ENCODE assay signal across 21 cellular contexts in genomic region chr16:76176616-76177015, GRCh38.
DNase-seq lines count a peak whose midpoint lies in the region; ATAC-seq, FAIRE-seq and TF ChIP-seq lines count a peak whose summit lies in the region.
"Had no signal": no experiment of that assay in that cellular context is flagged by ENCODE, and none has a peak within 500 bp of the region (broad histone marks: within the 10 kb centered on the region; RNA-seq: fewer than 3 reads in every experiment).

No MANE protein-coding gene starts in this region.

- no peak overlapping the region for H3K27ac ChIP-seq in ACC112 (ENCODE audit: low read depth, low read length)
- H3K27ac ChIP-seq in KMS-11: no peak overlapping the region
- H3K27ac ChIP-seq in neural cell (ENCODE audit: low read length): no peak overlapping the region
- H3K27ac ChIP-seq in brain microvascular endothelial cell: no peak overlapping the region
- no peak overlapping the region for H3K27ac ChIP-seq in pancreas
- H3K27ac ChIP-seq: 22Rv1, BLaER1 had no signal

- no peak overlapping the region for H3K4me2 ChIP-seq in KMS-11
- no peak overlapping the region for H3K4me2 ChIP-seq in neural cell (ENCODE audit: low read length)
- H3K4me2 ChIP-seq: BLaER1 had no signal

- H3K9me3 ChIP-seq in neural cell (ENCODE audit: low read length) (peaks cover 3% of the 10 kb centered on the region), pancreas (no peaks in the 10 kb centered on the region)
- H3K9me3 ChIP-seq: BLaER1 had no signal

- H3F3A ChIP-seq in neural cell (ENCODE audit: insufficient read depth, low read length, poor library complexity, severe bottlenecking): no peaks in the 10 kb centered on the region

- H3K9ac ChIP-seq in KMS-11 (no peak overlapping the region), neural cell (ENCODE audit: low read length) (no peak overlapping the region)
- H3K9ac ChIP-seq: BLaER1 had no signal

- no peak for FAIRE-seq in pancreas (lab: Jason Lieb, UNC)
- FAIRE-seq: GM12892, GM19239, H54, HepG2, HTR-8/SVneo had no signal

- WGBS in pancreas, 2 donors: 71 to 79% methylated on average over 4 of the region's 4 CpGs

- no peaks in the 10 kb centered on the region for H3K9me2 ChIP-seq in neural cell (ENCODE audit: insufficient read depth, low read length)

- H3K27me3 ChIP-seq in ACC112 (ENCODE audit: insufficient read depth, low read length) (no peaks in the 10 kb centered on the region), KMS-11 (ENCODE audit: insufficient read depth, low read depth) (no peaks in the 10 kb centered on the region), neural cell (ENCODE audit: insufficient read depth, low read depth, low read length) (no peaks in the 10 kb centered on the region), brain microvascular endothelial cell (replicated peaks) (no peaks in the 10 kb centered on the region), pancreas (no peaks in the 10 kb centered on the region)
- H3K27me3 ChIP-seq: BLaER1 had no signal

- H3K36me3 ChIP-seq in ACC112 (ENCODE audit: insufficient read depth, low read length): no peaks in the 10 kb centered on the region
- no peaks in the 10 kb centered on the region for H3K36me3 ChIP-seq in KMS-11 (ENCODE audit: insufficient read depth)
- H3K36me3 ChIP-seq in neural cell (ENCODE audit: insufficient read depth, low read length): no peaks in the 10 kb centered on the region
- H3K36me3 ChIP-seq in brain microvascular endothelial cell (replicated peaks): no peaks in the 10 kb centered on the region
- H3K36me3 ChIP-seq in pancreas: no peaks in the 10 kb centered on the region
- H3K36me3 ChIP-seq: BLaER1 had no signal

- in situ Hi-C loops in SK-MEL-5 (cut with HindIII; ENCODE audit: low pct_unique_long_range_greater_than_20kb, low sequenced_read_pairs) (no loop called here), brain microvascular endothelial cell (cut with HindIII; ENCODE audit: low pct_ligation_motif_present, low sequenced_read_pairs) (no loop called here)

- no peaks in the 10 kb centered on the region for H4K20me1 ChIP-seq in KMS-11 (ENCODE audit: insufficient read depth)
- no peaks in the 10 kb centered on the region for H4K20me1 ChIP-seq in neural cell (ENCODE audit: insufficient read depth)
- H4K20me1 ChIP-seq: BLaER1 had no signal

- DNase-seq in SK-MEL-5 (ENCODE audit: low read depth, low spot score) (peak; percentile 14), NAMALWA (ENCODE audit: low spot score) (no peak), brain microvascular endothelial cell (no peak), pancreas (no peak)
- DNase-seq: AML-193; Caco-2; CD8-positive, alpha-beta memory T cell; DND-41; GF-D8 had no signal

- TF ChIP-seq RAD21 in neural cell (conservative IDR thresholded peaks at IDR 0.05): no peak

- no peak for TF ChIP-seq EP300 in neural cell (conservative IDR thresholded peaks at IDR 0.05; ENCODE audit: poor library complexity, severe bottlenecking)

- H3K4me1 ChIP-seq in ACC112 (ENCODE audit: control insufficient read depth, insufficient read depth, low read length, unreplicated experiment) (no peaks in the 10 kb centered on the region), KMS-11 (ENCODE audit: low read depth, poor library complexity, severe bottlenecking) (no peaks in the 10 kb centered on the region), pancreas (no peaks in the 10 kb centered on the region)
- H3K4me1 ChIP-seq: BLaER1, Caco-2 had no signal

- intact Hi-C loops in pancreas (cut with DNase I): no loop called here

- no peak for TF ChIP-seq CTCF in KMS-11 (conservative IDR thresholded peaks at IDR 0.05; ENCODE audit: low read depth, low read length)
- TF ChIP-seq CTCF in neural cell (IDR thresholded peaks at IDR 0.05; ENCODE audit: poor library complexity, severe bottlenecking): no peak
- no peak for TF ChIP-seq CTCF in brain microvascular endothelial cell (IDR thresholded peaks at IDR 0.05; ENCODE audit: low read depth, low read length, missing control alignments)
- no peak for TF ChIP-seq CTCF in pancreas (IDR thresholded peaks at IDR 0.05)

- H3K4me3 ChIP-seq in ACC112 (ENCODE audit: low read depth, low read length) (peak overlapping the region; percentile 70), KMS-11 (IDR thresholded peaks at IDR 0.05; ENCODE audit: insufficient read depth, low read depth, low read length) (no peak overlapping the region), neural cell (ENCODE audit: low read length) (no peak overlapping the region), brain microvascular endothelial cell (ENCODE audit: low read depth, low read length) (no peak overlapping the region), pancreas (no peak overlapping the region)
- H3K4me3 ChIP-seq: BLaER1 had no signal

- ATAC-seq in GM18867 (IDR thresholded peaks at IDR 0.05; ENCODE audit: unreplicated experiment) (no peak), pancreas (no peak)
- ATAC-seq: HCT116, HepG2 had no signal

- H2AFZ ChIP-seq in ACC112 (ENCODE audit: low read length, unreplicated experiment) (peak overlapping the region; percentile 91), KMS-11 (ENCODE audit: low read depth) (peak overlapping the region; percentile 23; the same call in 1 of the 2 replicates), neural cell (ENCODE audit: low read depth, low read length) (no peak overlapping the region)

- H3K79me2 ChIP-seq in ACC112 (ENCODE audit: control insufficient read depth, insufficient read depth, low read length, unreplicated experiment) (no peaks in the 10 kb centered on the region), KMS-11 (ENCODE audit: insufficient read depth, low read depth) (no peaks in the 10 kb centered on the region), neural cell (replicated peaks; ENCODE audit: insufficient read depth, low read length) (no peaks in the 10 kb centered on the region)

TF ChIP-seq in neural cell, 6 proteins besides CTCF, POLR2A, EP300 and RAD21:
- TF ChIP-seq POLR2AphosphoS5 (IDR thresholded peaks at IDR 0.05): peak; percentile 18
- TF ChIP-seq EZH2 (IDR thresholded peaks at IDR 0.05; ENCODE audit: borderline replicate concordance, insufficient read depth, low read length, poor library complexity, severe bottlenecking): no peak
- TF ChIP-seq MXI1 (conservative IDR thresholded peaks at IDR 0.05; ENCODE audit: poor library complexity, severe bottlenecking): no peak
- TF ChIP-seq REST (IDR thresholded peaks at IDR 0.05; ENCODE audit: borderline replicate concordance): no peak
